Comparison of ENCODE assay signal across 15 cellular contexts in genomic region chr2:229235136-229235914, GRCh38. TPM values are rescaled to one million over a fixed set of nuclear protein-coding genes. Genes with fewer than 3 reads are reported as not detected.
A peak's percentile ranks its signal among the peaks of the same experiment; 100 is the strongest.
DNase-seq lines count a peak whose midpoint lies in the region; FAIRE-seq lines count a peak whose summit lies in the region.
"Had no signal": no experiment of that assay in that cellular context is flagged by ENCODE, and none has a peak within 500 bp of the region (broad histone marks: within the 10 kb centered on the region; RNA-seq: fewer than 3 reads in every experiment).

No MANE protein-coding gene starts in this region.

- no peak overlapping the region for H3K4me3 Mint-ChIP-seq in activated naive CD8-positive, alpha-beta T cell treated with anti-CD3 and anti-CD28 coated beads for 36 hours

- no peaks in the 10 kb centered on the region for H3K36me3 Mint-ChIP-seq in activated naive CD8-positive, alpha-beta T cell treated with anti-CD3 and anti-CD28 coated beads for 36 hours

- H3K27ac Mint-ChIP-seq in activated naive CD8-positive, alpha-beta T cell treated with anti-CD3 and anti-CD28 coated beads for 36 hours: no peak overlapping the region

- H3K4me1 Mint-ChIP-seq in activated naive CD8-positive, alpha-beta T cell treated with anti-CD3 and anti-CD28 coated beads for 36 hours: no peaks in the 10 kb centered on the region

- FAIRE-seq in HTR-8/SVneo (lab: Jason Lieb, UNC): no peak

- DNase-seq in A172 (ENCODE audit: low spot score) (peak; percentile 18), HT1080 (ENCODE audit: low read depth) (peak; percentile 14), ecto neural progenitor cell (ENCODE audit: low spot score) (peak; percentile 48), iPS-NIHi11 (ENCODE audit: low spot score) (peak; percentile 41), NCI-H526 treated with DMSO at 0.1 percent for 48 hours (lab: John Stamatoyannopoulos, UW) (no peak), HTR-8/SVneo (ENCODE audit: insufficient read length, low spot score) (no peak)
- DNase-seq in activated naive CD8-positive, alpha-beta T cell treated with anti-CD3 and anti-CD28 coated beads for 36 hours: no peak
- no peak for DNase-seq in activated CD4-positive, CD25-positive, alpha-beta regulatory T cell (lab: John Stamatoyannopoulos, UW)
- DNase-seq: ACHN; amygdala; effector CD8-positive, alpha-beta T cell; heart left ventricle; Karpas-422; NCI-H2081 treated with DMSO at 0.1 percent for 48 hours; SW 1271 had no signal

- no peaks in the 10 kb centered on the region for H3K27me3 Mint-ChIP-seq in activated naive CD8-positive, alpha-beta T cell treated with anti-CD3 and anti-CD28 coated beads for 36 hours

- peaks cover 4% of the 10 kb centered on the region for H3K9me3 Mint-ChIP-seq in activated naive CD8-positive, alpha-beta T cell treated with anti-CD3 and anti-CD28 coated beads for 36 hours

RNA-seq across cellular contexts. Expression of gene PID1, which starts 35.8 kb away (rescaled TPM):
- 6.9 and 8.1 TPM in 2 replicates for total RNA-seq in A172 (2014; rRNA removed; shearing (Covaris generic))
- total RNA-seq in HT1080 (2014; rRNA removed; shearing (Covaris generic)): 4.4 and 4.6 TPM in 2 replicates
- 6.1 and 6.8 TPM in 2 replicates for polyA plus RNA-seq in HT1080 (2015; cell fraction: cytosol; rRNA removed)
- 1.9 and 2.0 TPM in 2 replicates for polyA plus RNA-seq in HT1080 (2015; cell fraction: nucleus; rRNA removed)
- total RNA-seq in activated naive CD8-positive, alpha-beta T cell treated with anti-CD3 and anti-CD28 coated beads for 36 hours: not detected

Comparison
In these comparisons a context has a peak if more than half of its experiments do, and no peak if none do; other contexts are left out.
1. DNase-seq: peak in A172 (single experiment), HT1080 (single experiment), ecto neural progenitor cell (single experiment) and iPS-NIHi11 (single experiment); none in NCI-H526 treated with DMSO at 0.1 percent for 48 hours (single experiment), HTR-8/SVneo (single experiment), activated naive CD8-positive, alpha-beta T cell treated with anti-CD3 and anti-CD28 coated beads for 36 hours (single experiment) and activated CD4-positive, CD25-positive, alpha-beta regulatory T cell (0 of 4).